8 cellular contexts compared by ENCODE assay signal in the genomic region with DNA sequence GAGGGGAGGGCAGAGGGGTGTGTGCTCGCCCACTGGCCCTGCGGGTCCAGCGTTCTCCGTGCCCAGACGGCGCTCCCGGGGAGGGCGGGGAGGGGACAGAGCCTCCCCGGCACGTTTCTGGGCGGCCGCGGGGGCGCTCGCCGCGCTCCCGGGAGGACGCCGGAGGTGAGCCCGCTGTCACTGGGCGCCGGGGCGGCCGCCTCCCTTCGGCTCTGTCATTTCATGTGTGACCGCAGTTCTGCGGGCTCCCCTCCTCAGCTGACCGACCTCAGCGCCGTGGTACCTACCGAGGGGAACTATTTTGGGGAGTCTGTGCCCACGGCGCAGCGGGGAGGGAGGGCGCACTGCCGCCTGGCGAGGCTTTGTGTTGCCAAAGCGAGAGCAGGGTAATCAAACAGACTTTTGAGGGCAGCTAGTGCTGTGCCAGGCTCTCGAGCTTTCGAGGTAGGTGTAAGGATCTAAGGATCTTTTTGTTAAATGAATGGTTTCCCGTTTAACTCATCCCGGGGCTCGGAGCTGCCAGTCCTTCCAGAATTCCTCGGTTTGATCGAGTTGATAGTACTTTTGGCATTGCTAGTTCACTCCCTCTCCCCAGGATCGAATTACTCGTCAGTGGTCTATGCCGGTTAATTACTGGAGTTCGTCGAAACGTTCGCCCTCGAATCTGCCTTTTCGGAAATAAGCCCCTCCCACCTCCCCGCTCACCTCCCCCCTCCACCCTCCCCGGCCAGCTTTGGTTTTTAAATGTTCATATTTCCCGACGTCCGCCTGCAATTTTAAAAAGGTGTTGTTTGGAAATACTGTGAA. TPM values are rescaled to one million over a fixed set of nuclear protein-coding genes. Genes with fewer than 3 reads are reported as not detected.
DNase-seq lines count a peak whose midpoint lies in the region; ATAC-seq and TF ChIP-seq lines count a peak whose summit lies in the region.

No MANE protein-coding gene starts in this region.

- ATAC-seq in HG02798 (IDR thresholded peaks at IDR 0.05; ENCODE audit: poor library complexity, unreplicated experiment) (peak; percentile 56), right lobe of liver (peak; percentile 61 to 85 (median 78))

- TF ChIP-seq CTCF in right lobe of liver (IDR thresholded peaks at IDR 0.05), result peak in 3 of 4 donors; percentile 15 to 36 (median 28)

- intact Hi-C loops in right lobe of liver (cut with DNase I), result no loop called here

- no peaks in the 10 kb centered on the region for H3K27me3 ChIP-seq in right lobe of liver

- peak overlapping the region; percentile 57 to 75 (median 71) for H3K4me3 ChIP-seq in right lobe of liver

- peaks cover 0 to 35% (median 5%) of the 10 kb centered on the region in 4 donors for H3K4me1 ChIP-seq in right lobe of liver

- no peaks in the 10 kb centered on the region for H3K36me3 ChIP-seq in right lobe of liver

- peak overlapping the region; percentile 99 for H3K27ac ChIP-seq in right lobe of liver

- TF ChIP-seq POLR2A in right lobe of liver (IDR thresholded peaks at IDR 0.05), result peak; percentile 82

- H3K9me3 ChIP-seq in right lobe of liver, result no peaks in the 10 kb centered on the region

- DNase-seq in NCI-H2081 (lab: John Stamatoyannopoulos, UW), result peak; percentile 39 to 69
- DNase-seq in NCI-H2081 treated with DMSO at 0.1 percent for 48 hours (lab: John Stamatoyannopoulos, UW), result no peak
- DNase-seq in NCI-H2029 treated with DMSO at 0.1 percent for 48 hours (lab: John Stamatoyannopoulos, UW), result peak; percentile 39
- peak; percentile 57 to 58 for DNase-seq in activated CD4-positive, alpha-beta T cell treated with anti-CD3 and anti-CD28 coated beads, Interleukin-2, amount 50 U/mL, for 24 hours (ENCODE audit: low read depth in 1 of 2, low spot score in 1 of 2)
- peak; percentile 69 for DNase-seq in dermis blood vessel endothelial cell
- DNase-seq in right lobe of liver, result peak; percentile 78 to 84 (median 80)
- peak; percentile 66 for DNase-seq in stimulated activated CD4-positive, alpha-beta T cell treated with anti-CD3 and anti-CD28 coated beads, Interleukin-4, amount 100 ng/mL, for 48 hours (ENCODE audit: low read depth in 2 of 2)

- 0% methylated on average over 23 of the region's 60 CpGs for WGBS in right lobe of liver (ENCODE audit: insufficient coverage, low coverage, low lambda C conversion rate, missing lambda C conversion rate)

RNA-seq across cellular contexts. Expression of a gene that starts 1.9 kb away (rescaled TPM):
- 14.0 and 16.1 TPM in 2 replicates for total RNA-seq in dermis blood vessel endothelial cell
- total RNA-seq in right lobe of liver, result 10 to 100 TPM in 1 of 6 experiments, 1 to 10 TPM in 5; 2.7 to 10.5 (median 5.3) TPM
